Comparison of ENCODE assay signal across 18 cellular contexts in genomic region chr12:78034025-78034424, GRCh38.
DNase-seq lines count a peak whose midpoint lies in the region; ATAC-seq, FAIRE-seq and TF ChIP-seq lines count a peak whose summit lies in the region.
"Had no signal": no experiment of that assay in that cellular context is flagged by ENCODE, and none has a peak within 500 bp of the region (broad histone marks: within the 10 kb centered on the region; RNA-seq: fewer than 3 reads in every experiment).

No MANE protein-coding gene starts in this region.

- H3K36me3 Mint-ChIP-seq in nephron progenitor cell (ENCODE audit: low read depth) = no peaks in the 10 kb centered on the region
- H3K36me3 Mint-ChIP-seq: neural progenitor cell had no signal

- H3K27ac ChIP-seq in right atrium auricular region (no peak overlapping the region), HepG2 (ENCODE audit: extremely low read length, insufficient read depth, low read length) (no peak overlapping the region)
- H3K27ac ChIP-seq: hepatocyte, neural progenitor cell, suprapubic skin had no signal

- no peaks in the 10 kb centered on the region for H3K79me2 ChIP-seq in HepG2 (ENCODE audit: insufficient read depth, low read length)
- H3K79me2 ChIP-seq: hepatocyte had no signal

- H3K4me1 Mint-ChIP-seq in nephron progenitor cell = peaks cover 6% of the 10 kb centered on the region

- ATAC-seq in Right ventricle myocardium inferior = peak; percentile 83
- no peak for ATAC-seq in GM21367 (IDR thresholded peaks at IDR 0.05; ENCODE audit: unreplicated experiment)
- no peak for ATAC-seq in HepG2
- ATAC-seq: activated CD8-positive, alpha-beta T cell treated with anti-CD3 and anti-CD28 coated beads for 36 hours had no signal

- no peak overlapping the region for H3K27ac Mint-ChIP-seq in nephron progenitor cell
- H3K27ac Mint-ChIP-seq: activated CD8-positive, alpha-beta T cell treated with anti-CD3 and anti-CD28 coated beads for 36 hours; activated T-helper 2 cell treated with anti-CD3 and anti-CD28 coated beads, Interferon-gamma antibody, Interleukin-2, Interleukin-4, amounts not matched to agents 10 μg/mL and 5 μg/mL and 100 μg/mL, durations not matched to agents 14 hours and 24 hours and 36 hours; brain; endodermal cell; neural progenitor cell had no signal

- H3K4me2 ChIP-seq in HepG2 (ENCODE audit: low read depth, low read length) = no peak overlapping the region
- H3K4me2 ChIP-seq: hepatocyte, neural progenitor cell had no signal

- intact Hi-C loops in Right ventricle myocardium inferior (cut with DNase I) (no loop called here), HepG2 (cut with micrococcal nuclease; ENCODE audit: unreplicated experiment) (no loop called here)

- DNase-seq in Right ventricle myocardium inferior (ENCODE audit: missing footprints) (no peak), right atrium auricular region (ENCODE audit: low spot score) (no peak), OCI-M1 (lab: John Stamatoyannopoulos, UW) (peak; percentile 89), fibroblast of villous mesenchyme (ENCODE audit: low read depth) (peak; percentile 87), nephron progenitor cell (no peak), HepG2 (ENCODE audit: low spot score) (no peak)
- DNase-seq in activated naive CD4-positive, alpha-beta T cell (lab: John Stamatoyannopoulos, UW) = no peak
- DNase-seq: activated CD8-positive, alpha-beta T cell treated with anti-CD3 and anti-CD28 coated beads for 36 hours; endodermal cell; NCI-H146; NCI-H510A; spleen had no signal

- H3K9ac ChIP-seq in HepG2 (ENCODE audit: insufficient read depth, low read depth, low read length) = no peak overlapping the region
- H3K9ac ChIP-seq: neural progenitor cell had no signal

- TF ChIP-seq POLR2A in HepG2 (IDR thresholded peaks at IDR 0.05; ENCODE audit: insufficient read depth in 1 of 2, low read depth in 2 of 2, low read length in 2 of 2) = no peak

- no peaks in the 10 kb centered on the region for H3K36me3 ChIP-seq in right atrium auricular region
- H3K36me3 ChIP-seq in HepG2 (replicated peaks in 1 of 2; ENCODE audit: control insufficient read depth in 1 of 2, insufficient read depth in 2 of 2, low read length in 2 of 2) = no peaks in the 10 kb centered on the region
- H3K36me3 ChIP-seq: neural progenitor cell, spleen, suprapubic skin had no signal

- H3K4me1 ChIP-seq in right atrium auricular region (no peaks in the 10 kb centered on the region), HepG2 (ENCODE audit: insufficient read depth, low read length) (no peaks in the 10 kb centered on the region)
- H3K4me1 ChIP-seq: suprapubic skin had no signal

- in situ Hi-C loops in HepG2 (cut with HindIII; ENCODE audit: extremely low pct_ligation_motif_present, low pct_unique_long_range_greater_than_20kb) = no loop called here

- WGBS in HepG2 (ENCODE audit: low lambda C conversion rate) = 15% methylated on average over 4 of the region's 4 CpGs

- POLR2A ChIA-PET in HepG2 (lab: Yijun Ruan, JAX) = no interaction called here

- no peak overlapping the region for H2AFZ ChIP-seq in HepG2 (ENCODE audit: low read length)
- H2AFZ ChIP-seq: hepatocyte, neural progenitor cell had no signal

- H3K4me3 ChIP-seq in right atrium auricular region (no peak overlapping the region), fibroblast of villous mesenchyme (ENCODE audit: low read depth, low read length) (no peak overlapping the region), HepG2 (replicated peaks in 1 of 3; ENCODE audit: insufficient read depth in 1 of 3, low read depth in 2 of 3, low read length in 3 of 3) (no peak overlapping the region)
- H3K4me3 ChIP-seq: hepatocyte, neural progenitor cell, spleen, suprapubic skin had no signal

- no peak for TF ChIP-seq RAD21 in HepG2 (CRISPR knock-in tag; IDR thresholded peaks at IDR 0.05)

- H3K27me3 ChIP-seq in right atrium auricular region = no peaks in the 10 kb centered on the region
- H3K27me3 ChIP-seq in HepG2 (ENCODE audit: control insufficient read depth in 1 of 2, insufficient read depth in 2 of 2, low read length in 2 of 2) = no peaks in the 10 kb centered on the region
- H3K27me3 ChIP-seq: hepatocyte, neural progenitor cell, spleen, suprapubic skin had no signal

- H3K4me3 Mint-ChIP-seq in nephron progenitor cell = no peak overlapping the region
- H3K4me3 Mint-ChIP-seq: activated CD8-positive, alpha-beta T cell treated with anti-CD3 and anti-CD28 coated beads for 36 hours; brain; endodermal cell; neural progenitor cell had no signal

- CTCF ChIA-PET in HepG2 (lab: Yijun Ruan, JAX; ENCODE audit: low intra/inter-chr PET ratio, low total read pairs) = no interaction called here

- TF ChIP-seq EP300 in HepG2 (IDR thresholded peaks at IDR 0.05; ENCODE audit: low read depth in 2 of 2, low read length in 2 of 2) (no peak), HepG2 (CRISPR knock-in tag; IDR thresholded peaks at IDR 0.05; ENCODE audit: borderline replicate concordance) (no peak)

- BruUV-seq in HepG2 (replicated peaks; lab: Mats Ljungman, UMichigan) = no TSS peak

- no peaks in the 10 kb centered on the region for H3K9me3 Mint-ChIP-seq in nephron progenitor cell
- H3K9me3 Mint-ChIP-seq: endodermal cell, neural progenitor cell had no signal

- FAIRE-seq in HepG2 (lab: Jason Lieb, UNC) = no peak

- TF ChIP-seq CTCF in right atrium auricular region (IDR thresholded peaks at IDR 0.05) (no peak), fibroblast of villous mesenchyme (IDR thresholded peaks at IDR 0.05; ENCODE audit: insufficient read depth, low read depth, low read length) (no peak), nephron progenitor cell (IDR thresholded peaks at IDR 0.05) (no peak), HepG2 (CRISPR knock-in tag; IDR thresholded peaks at IDR 0.05) (no peak)

- no peaks in the 10 kb centered on the region for H3K9me3 ChIP-seq in right atrium auricular region
- no peaks in the 10 kb centered on the region for H3K9me3 ChIP-seq in HepG2 (ENCODE audit: low read length)
- H3K9me3 ChIP-seq: suprapubic skin had no signal

- no peaks in the 10 kb centered on the region for H3K27me3 Mint-ChIP-seq in nephron progenitor cell (ENCODE audit: low read depth, poor library complexity)
- H3K27me3 Mint-ChIP-seq: activated CD8-positive, alpha-beta T cell treated with anti-CD3 and anti-CD28 coated beads for 36 hours; brain had no signal

- no peaks in the 10 kb centered on the region for H4K20me1 ChIP-seq in HepG2 (ENCODE audit: insufficient read depth, low read length)

TF ChIP-seq in HepG2, 621 proteins besides CTCF, POLR2A, EP300 and RAD21:
- no peak for TF ChIP-seq AGO2 (optimal IDR thresholded peaks at IDR 0.05; ENCODE audit: low read depth, low read length)
- no peak for TF ChIP-seq PPARG (CRISPR knock-in tag; conservative IDR thresholded peaks at IDR 0.05)
- TF ChIP-seq PAWR (CRISPR knock-in tag; IDR thresholded peaks at IDR 0.05; ENCODE audit: borderline replicate concordance) = no peak
- TF ChIP-seq TRIM24 (CRISPR knock-in tag; IDR thresholded peaks at IDR 0.05) = no peak
- no peak for TF ChIP-seq ZNF484 (CRISPR knock-in tag; IDR thresholded peaks at IDR 0.05; ENCODE audit: borderline replicate concordance, low read depth)
- no peak for TF ChIP-seq ZNF710 (CRISPR knock-in tag; IDR thresholded peaks at IDR 0.05; ENCODE audit: borderline replicate concordance)
- TF ChIP-seq ZNF724P (CRISPR knock-in tag; IDR thresholded peaks at IDR 0.05; ENCODE audit: borderline replicate concordance) = no peak

Comparison
In these comparisons a context has a peak if more than half of its experiments do, and no peak if none do; other contexts are left out.
1. DNase-seq: peak in OCI-M1 (single experiment) and fibroblast of villous mesenchyme (single experiment); none in Right ventricle myocardium inferior (single experiment), right atrium auricular region (single experiment), nephron progenitor cell (single experiment), activated naive CD4-positive, alpha-beta T cell (0 of 4) and HepG2 (single experiment).